ENCODE assay signal across 33 cellular contexts in genomic region chr2:240762971-240763370, GRCh38. TPM values are rescaled to one million over a fixed set of nuclear protein-coding genes. Genes with fewer than 3 reads are reported as not detected.
"Had no signal": no experiment of that assay in that cellular context is flagged by ENCODE, and none has a peak within 500 bp of the region (broad histone marks: within the 10 kb centered on the region; RNA-seq: fewer than 3 reads in every experiment).

No MANE protein-coding gene starts in this region.

- ATAC-seq: activated naive CD4-positive, alpha-beta T cell treated with anti-CD3 and anti-CD28 coated beads, Interleukin-2, amount 50 U/mL, for 72 hours; activated naive CD8-positive, alpha-beta T cell treated with anti-CD3 and anti-CD28 coated beads, Interleukin-2, amount 50 U/mL, for 24 hours; activated T-cell treated with anti-CD3 and anti-CD28 coated beads, Interleukin-2, amount 50 U/mL, for 4 hours; activated T-cell treated with anti-CD3 and anti-CD28 coated beads, Interleukin-2, amount 50 U/mL, for 72 hours; activated T-helper 17 cell treated with anti-CD3 and anti-CD28 coated beads, Interleukin-2, amount 50 U/mL, for 72 hours; body of pancreas had no signal

- H3K36me3 ChIP-seq: adrenal gland, ascending aorta, brain microvascular endothelial cell, breast epithelium, cardiac muscle cell had no signal

- DNase-seq: activated effector memory CD4-positive, alpha-beta T cell treated with anti-CD3 and anti-CD28 coated beads, Interleukin-2, amount 50 U/mL, for 16 hours; activated effector memory CD4-positive, alpha-beta T cell treated with Interleukin-2 at 50 U/mL for 16 hours; activated gamma-delta T cell; activated gamma-delta T cell treated with Interleukin-2 at 50 U/mL for 16 hours; activated naive CD4-positive, alpha-beta T cell; activated naive CD4-positive, alpha-beta T cell treated with anti-CD3 and anti-CD28 coated beads for 36 hours; activated naive CD4-positive, alpha-beta T cell treated with anti-CD3 and anti-CD28 coated beads, Interleukin-2, amount 10 ng/mL, durations not matched to agents 7 days and 5 days; activated naive CD4-positive, alpha-beta T cell treated with anti-CD3 and anti-CD28 coated beads, Interleukin-2, amount 50 U/mL, for 16 hours; activated naive CD4-positive, alpha-beta T cell treated with Interleukin-2 at 50 U/mL for 16 hours; activated naive CD8-positive, alpha-beta T cell treated with anti-CD3 and anti-CD28 coated beads for 36 hours; activated naive CD8-positive, alpha-beta T cell treated with anti-CD3 and anti-CD28 coated beads, Interleukin-2, amount 10 ng/mL, durations not matched to agents 7 days and 5 days; activated naive CD8-positive, alpha-beta T cell treated with anti-CD3 and anti-CD28 coated beads, Interleukin-2, amount 50 U/mL, for 24 hours; activated T-cell treated with anti-CD3 and anti-CD28 coated beads, Interleukin-2, amount 50 U/mL, for 1 hour; activated T-cell treated with anti-CD3 and anti-CD28 coated beads, Interleukin-2, amount 50 U/mL, for 24 hours; activated T-cell treated with anti-CD3 and anti-CD28 coated beads, Interleukin-2, amount 50 U/mL, for 4 hours; activated T-cell treated with anti-CD3 and anti-CD28 coated beads, Interleukin-2, amount 50 U/mL, for 48 hours; activated T-cell treated with anti-CD3 and anti-CD28 coated beads, Interleukin-2, amount 50 U/mL, for 72 hours; adrenal gland; amniotic stem cell; amygdala; anterior cingulate cortex; aorta; body of pancreas; brain microvascular endothelial cell; caudate nucleus; central memory CD4-positive, alpha-beta T cell; cerebellar nuclear complex had no signal

- H3K9me3 ChIP-seq: adrenal gland, ascending aorta, body of pancreas, breast epithelium had no signal

- H3K4me3 ChIP-seq: adrenal gland, ascending aorta, body of pancreas, breast epithelium, cardiac muscle cell had no signal

- H3K4me1 ChIP-seq: adrenal gland, ascending aorta, body of pancreas, breast epithelium had no signal

- H3K27me3 ChIP-seq: adrenal gland, ascending aorta, body of pancreas, brain microvascular endothelial cell, breast epithelium, cardiac muscle cell had no signal

- H3K27ac ChIP-seq: adrenal gland, ascending aorta, body of pancreas, brain microvascular endothelial cell, breast epithelium, cardiac muscle cell had no signal

RNA-seq across cellular contexts. Expression of gene KIF1A, which starts 57.0 kb away (rescaled TPM):
- total RNA-seq: bronchial epithelial cell had no signal
